In the genomic region with DNA sequence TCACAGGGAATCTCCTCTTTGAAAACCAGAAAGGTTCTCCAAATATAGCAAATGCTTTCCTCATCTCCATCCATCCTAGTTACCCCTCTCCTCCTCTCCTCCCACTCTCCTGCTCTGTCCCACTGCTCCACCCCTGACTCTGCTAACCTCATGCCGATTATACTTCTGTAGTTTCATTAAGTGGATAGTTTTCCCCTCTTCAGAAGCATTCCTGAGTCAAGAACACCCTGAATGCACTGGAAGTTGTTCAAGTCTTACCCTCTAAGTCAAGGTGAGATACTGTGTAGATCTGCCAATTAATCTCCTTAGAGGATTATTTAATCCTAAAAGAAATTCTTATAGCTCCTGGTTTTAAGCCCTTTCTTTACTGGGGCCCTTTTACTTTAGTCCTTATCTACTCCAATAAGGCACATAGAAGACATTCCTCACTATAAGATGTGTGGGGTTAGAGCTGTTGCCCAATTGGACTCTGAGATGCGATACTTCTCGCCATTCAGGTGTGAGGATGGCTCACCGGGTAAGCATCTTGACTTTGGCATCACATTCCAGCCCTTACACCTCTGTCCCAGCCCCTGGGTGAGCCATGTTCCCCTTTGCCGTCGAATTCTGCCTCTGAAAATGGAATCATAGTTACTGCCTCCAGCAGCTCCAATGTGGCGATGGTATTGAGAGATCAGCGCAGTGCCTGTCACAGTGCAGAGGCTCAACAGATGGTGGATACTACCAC, we compare ENCODE assay signal across 26 cellular contexts.
DNase-seq lines count a peak whose midpoint lies in the region; ATAC-seq and TF ChIP-seq lines count a peak whose summit lies in the region.
"Had no signal": no experiment of that assay in that cellular context is flagged by ENCODE, and none has a peak within 500 bp of the region (broad histone marks: within the 10 kb centered on the region; RNA-seq: fewer than 3 reads in every experiment).

No MANE protein-coding gene starts in this region.

- ATAC-seq in gastroesophageal sphincter (no peak), GM21390 (IDR thresholded peaks at IDR 0.05; ENCODE audit: unreplicated experiment) (no peak), HG03095 (IDR thresholded peaks at IDR 0.05; ENCODE audit: unreplicated experiment) (no peak)
- ATAC-seq: activated CD8-positive, alpha-beta T cell treated with anti-CD3 and anti-CD28 coated beads for 36 hours; body of pancreas; heart left ventricle; psoas muscle had no signal

- TF ChIP-seq POLR2A in gastroesophageal sphincter (IDR thresholded peaks at IDR 0.05): no peak
- no peak for TF ChIP-seq POLR2A in transverse colon (IDR thresholded peaks at IDR 0.05)

- DNase-seq in ascending aorta (ENCODE audit: low spot score in 2 of 2) (peak in 1 of 2 donors; percentile 18), osteocyte (ENCODE audit: extremely low spot score, unreplicated experiment) (no peak), transverse colon (no peak), SKM-1 treated with dmso at 0.1 percent for 144 hours (lab: John Stamatoyannopoulos, UW; ENCODE audit: unreplicated experiment) (no peak)
- DNase-seq: activated CD4-positive, alpha-beta T cell treated with anti-CD3 and anti-CD28 coated beads for 1 hour; activated CD8-positive, alpha-beta T cell treated with anti-CD3 and anti-CD28 coated beads for 36 hours; body of pancreas; DMS53; effector CD4-positive, alpha-beta T cell; H7; heart left ventricle; kidney glomerular epithelial cell; MM.1S; NCI-H1417; NCI-H2081 treated with DMSO at 0.1 percent for 48 hours; NCI-H345; psoas muscle; T-helper 1 cell; upper lobe of left lung had no signal

- H3K9me3 Mint-ChIP-seq in osteocyte (ENCODE audit: unreplicated experiment): no peaks in the 10 kb centered on the region
- H3K9me3 Mint-ChIP-seq: activated CD8-positive, alpha-beta T cell treated with anti-CD3 and anti-CD28 coated beads for 36 hours; stimulated activated naive CD8-positive, alpha-beta T cell treated with anti-CD3 and anti-CD28 coated beads, Interleukin-15, Interleukin-2, amounts not matched to agents 100 ng/mL and 50 ng/mL, for 24 hours had no signal

- TF ChIP-seq CTCF in ascending aorta (IDR thresholded peaks at IDR 0.05) (no peak), gastroesophageal sphincter (IDR thresholded peaks at IDR 0.05) (no peak), osteocyte (IDR thresholded peaks at IDR 0.05) (no peak), transverse colon (IDR thresholded peaks at IDR 0.05) (no peak)

- H3K4me1 ChIP-seq in ascending aorta (peaks cover 38 to 82% of the 10 kb centered on the region in 2 donors), gastroesophageal sphincter (peaks cover 31 to 98% (median 42%) of the 10 kb centered on the region in 3 donors), transverse colon (peaks cover 5 to 33% (median 9%) of the 10 kb centered on the region in 4 donors)
- H3K4me1 ChIP-seq: body of pancreas had no signal

- no peaks in the 10 kb centered on the region for H3K36me3 ChIP-seq in ascending aorta
- no peaks in the 10 kb centered on the region for H3K36me3 ChIP-seq in gastroesophageal sphincter
- H3K36me3 ChIP-seq in transverse colon: no peaks in the 10 kb centered on the region
- H3K36me3 ChIP-seq: BLaER1 treated with 17β-estradiol and CSF1 and Interleukin-3, amounts not matched to agents 10 nM and 100 nM; heart left ventricle had no signal

- H3K36me3 Mint-ChIP-seq in osteocyte (ENCODE audit: unreplicated experiment): peaks cover 14% of the 10 kb centered on the region

- no peak overlapping the region for H3K4me3 ChIP-seq in ascending aorta
- no peak overlapping the region for H3K4me3 ChIP-seq in gastroesophageal sphincter
- no peak overlapping the region for H3K4me3 ChIP-seq in transverse colon
- H3K4me3 ChIP-seq: BLaER1 treated with 17β-estradiol and CSF1 and Interleukin-3, amounts not matched to agents 10 nM and 100 nM; body of pancreas; heart left ventricle; psoas muscle; SJSA1; upper lobe of left lung had no signal

- H3K9me3 ChIP-seq in ascending aorta: no peaks in the 10 kb centered on the region
- no peaks in the 10 kb centered on the region for H3K9me3 ChIP-seq in gastroesophageal sphincter
- H3K9me3 ChIP-seq in transverse colon: no peaks in the 10 kb centered on the region
- H3K9me3 ChIP-seq: BLaER1 treated with 17β-estradiol and CSF1 and Interleukin-3, amounts not matched to agents 10 nM and 100 nM; body of pancreas; heart left ventricle; psoas muscle; SJSA1; upper lobe of left lung had no signal

- peak overlapping the region; percentile 93 for H3K27ac Mint-ChIP-seq in osteocyte (ENCODE audit: unreplicated experiment)
- H3K27ac Mint-ChIP-seq: activated CD8-positive, alpha-beta T cell treated with anti-CD3 and anti-CD28 coated beads for 36 hours; stimulated activated naive CD8-positive, alpha-beta T cell treated with anti-CD3 and anti-CD28 coated beads, Interleukin-15, Interleukin-2, amounts not matched to agents 100 ng/mL and 50 ng/mL, for 24 hours had no signal

- H3K27me3 Mint-ChIP-seq in osteocyte (ENCODE audit: unreplicated experiment): no peaks in the 10 kb centered on the region

- H3K4me3 Mint-ChIP-seq in osteocyte (ENCODE audit: unreplicated experiment): no peak overlapping the region
- H3K4me3 Mint-ChIP-seq: activated CD8-positive, alpha-beta T cell treated with anti-CD3 and anti-CD28 coated beads for 36 hours; stimulated activated naive CD8-positive, alpha-beta T cell treated with anti-CD3 and anti-CD28 coated beads, Interleukin-15, Interleukin-2, amounts not matched to agents 100 ng/mL and 50 ng/mL, for 24 hours had no signal

- in situ Hi-C loops in transverse colon (cut with MboI; ENCODE audit: low pct_ligation_motif_present in 1 of 4, low pct_unique_long_range_greater_than_20kb in 1 of 4, low sequenced_read_pairs in 3 of 4): no loop called here

- WGBS in gastroesophageal sphincter (ENCODE audit: low coverage in 1 of 2), 2 donors: 74 to 77% methylated on average over 3 of the region's 8 CpGs
- 89 to 94% methylated on average over 3 to 8 of the region's 8 CpGs for WGBS in transverse colon (ENCODE audit: low coverage in 1 of 2), 2 donors

- H3K27ac ChIP-seq in ascending aorta (peak overlapping the region; percentile 83 to 87), gastroesophageal sphincter (peak overlapping the region; percentile 42 to 84 (median 74)), transverse colon (peak overlapping the region; percentile 1 to 69 (median 48))
- H3K27ac ChIP-seq: BLaER1 treated with 17β-estradiol and CSF1 and Interleukin-3, amounts not matched to agents 10 nM and 100 nM; body of pancreas; KMS-11; psoas muscle; SJSA1 had no signal

- intact Hi-C loops in ascending aorta (cut with DNase I): no loop called here
- intact Hi-C loops in transverse colon (cut with DNase I; ENCODE audit: low total_unique reads): loop anchor here (1.0 kb wide), 1 partner anchor 39 kb away; no protein-coding TSS in a partner anchor

- H3K27me3 ChIP-seq in ascending aorta (no peaks in the 10 kb centered on the region), gastroesophageal sphincter (no peaks in the 10 kb centered on the region), transverse colon (no peaks in the 10 kb centered on the region)
- H3K27me3 ChIP-seq: BLaER1 treated with 17β-estradiol and CSF1 and Interleukin-3, amounts not matched to agents 10 nM and 100 nM; body of pancreas; heart left ventricle; SJSA1; upper lobe of left lung had no signal

- TF ChIP-seq EP300 in gastroesophageal sphincter (IDR thresholded peaks at IDR 0.05) (no peak), transverse colon (IDR thresholded peaks at IDR 0.05; ENCODE audit: low read depth) (no peak)

- peaks cover 91% of the 10 kb centered on the region for H3K4me1 Mint-ChIP-seq in osteocyte (ENCODE audit: unreplicated experiment)
